In genomic region chr10:32877915-32878314, GRCh38 we compare ENCODE assay signal across 17 cellular contexts.
A peak's percentile ranks its signal among the peaks of the same experiment; 100 is the strongest.
DNase-seq lines count a peak whose midpoint lies in the region; ATAC-seq and TF ChIP-seq lines count a peak whose summit lies in the region.
"Had no signal": no experiment of that assay in that cellular context is flagged by ENCODE, and none has a peak within 500 bp of the region (broad histone marks: within the 10 kb centered on the region; RNA-seq: fewer than 3 reads in every experiment).

No MANE protein-coding gene starts in this region.

- no peaks in the 10 kb centered on the region for H4K20me1 ChIP-seq in HCT116 (ENCODE audit: insufficient read depth)
- H4K20me1 ChIP-seq in PC-3 (ENCODE audit: low read length) = no peaks in the 10 kb centered on the region
- H4K20me1 ChIP-seq: BLaER1 treated with 17β-estradiol and CSF1 and Interleukin-3, amounts not matched to agents 10 nM and 100 nM had no signal

- H3K36me3 ChIP-seq in HCT116 (ENCODE audit: control insufficient read depth in 1 of 2, insufficient read depth in 2 of 2, low read length in 2 of 2) = no peaks in the 10 kb centered on the region
- H3K36me3 ChIP-seq in PC-3 (ENCODE audit: low read depth, low read length) = no peaks in the 10 kb centered on the region
- H3K36me3 ChIP-seq: BLaER1 treated with 17β-estradiol and CSF1 and Interleukin-3, amounts not matched to agents 10 nM and 100 nM had no signal

- H3K27me3 ChIP-seq in HCT116 (ENCODE audit: insufficient read depth, low read length) = no peaks in the 10 kb centered on the region
- no peaks in the 10 kb centered on the region for H3K27me3 ChIP-seq in PC-3 (ENCODE audit: low read length)
- H3K27me3 ChIP-seq: BLaER1 treated with 17β-estradiol and CSF1 and Interleukin-3, amounts not matched to agents 10 nM and 100 nM had no signal

- no peaks in the 10 kb centered on the region for H3K27me3 Mint-ChIP-seq in activated naive CD8-positive, alpha-beta T cell treated with anti-CD3 and anti-CD28 coated beads, Interleukin-2, amount 50 U/mL, for 24 hours
- H3K27me3 Mint-ChIP-seq in activated naive CD8-positive, alpha-beta T cell treated with anti-CD3 and anti-CD28 coated beads for 36 hours = no peaks in the 10 kb centered on the region

- H3K9me2 ChIP-seq in HCT116 (ENCODE audit: insufficient read depth) (peaks cover 2% of the 10 kb centered on the region; the same call in 1 of the 2 replicates), PC-3 (replicated peaks; ENCODE audit: low read length) (no peaks in the 10 kb centered on the region)

- H3K9me3 ChIP-seq in HCT116 (ENCODE audit: control insufficient read depth in 1 of 2, insufficient read depth in 1 of 2, low read depth in 1 of 2, low read length in 2 of 2) (no peaks in the 10 kb centered on the region), PC-3 (ENCODE audit: low read length) (no peaks in the 10 kb centered on the region)
- H3K9me3 ChIP-seq: BLaER1 treated with 17β-estradiol and CSF1 and Interleukin-3, amounts not matched to agents 10 nM and 100 nM had no signal

- no TSS peak for BruUV-seq in HCT116 (replicated peaks; lab: Mats Ljungman, UMichigan)
- BruUV-seq in PC-3 (replicated peaks; lab: Mats Ljungman, UMichigan) = no TSS peak

- RAD21 ChIA-PET in HCT116 (lab: Charles Lee; ENCODE audit: low non-redundant PET in 1 of 2, low total read pairs in 2 of 2, uncharacterized antibody in 2 of 2, unreplicated experiment in 2 of 2) = no interaction called here

- intact Hi-C loops in HCT116 (cut with micrococcal nuclease) (no loop called here), PC-3 (cut with micrococcal nuclease) (no loop called here)

- TF ChIP-seq POLR2A in HCT116 (IDR thresholded peaks at IDR 0.05; ENCODE audit: borderline replicate concordance, extremely low read depth, insufficient read depth, insufficient read length) = no peak

- H3F3A ChIP-seq in PC-3 (ENCODE audit: low read length, unreplicated experiment) = no peaks in the 10 kb centered on the region

- H3K9me3 Mint-ChIP-seq in activated naive CD8-positive, alpha-beta T cell treated with anti-CD3 and anti-CD28 coated beads, Interleukin-2, amount 50 U/mL, for 24 hours = peaks cover 6% of the 10 kb centered on the region
- H3K9me3 Mint-ChIP-seq in activated naive CD8-positive, alpha-beta T cell treated with anti-CD3 and anti-CD28 coated beads for 36 hours = peaks cover 6% of the 10 kb centered on the region
- H3K9me3 Mint-ChIP-seq: GM23338 had no signal

- no peak overlapping the region for H3K27ac ChIP-seq in HCT116 (ENCODE audit: low read depth, low read length)
- H3K27ac ChIP-seq in PC-3 (ENCODE audit: low read length) = no peak overlapping the region
- H3K27ac ChIP-seq: 22Rv1; BLaER1 treated with 17β-estradiol and CSF1 and Interleukin-3, amounts not matched to agents 10 nM and 100 nM; KMS-11 had no signal

- H3K4me3 Mint-ChIP-seq in activated naive CD8-positive, alpha-beta T cell treated with anti-CD3 and anti-CD28 coated beads, Interleukin-2, amount 50 U/mL, for 24 hours = no peak overlapping the region
- H3K4me3 Mint-ChIP-seq in activated naive CD8-positive, alpha-beta T cell treated with anti-CD3 and anti-CD28 coated beads for 36 hours = no peak overlapping the region
- H3K4me3 Mint-ChIP-seq: CD8-positive, alpha-beta T cell; GM23338 had no signal

- peaks cover 5% of the 10 kb centered on the region for H3K4me1 Mint-ChIP-seq in activated naive CD8-positive, alpha-beta T cell treated with anti-CD3 and anti-CD28 coated beads, Interleukin-2, amount 50 U/mL, for 24 hours
- peaks cover 9% of the 10 kb centered on the region for H3K4me1 Mint-ChIP-seq in activated naive CD8-positive, alpha-beta T cell treated with anti-CD3 and anti-CD28 coated beads for 36 hours

- H3K4me1 ChIP-seq in HCT116 (ENCODE audit: control insufficient read depth in 1 of 2, insufficient read depth in 2 of 2, low read length in 2 of 2) (no peaks in the 10 kb centered on the region; a peak in 2 of 4 replicates), PC-3 (ENCODE audit: insufficient read depth, low read length) (0 out of 2 replicates have a peak, but pooled peaks cover 4% of the 10 kb centered on the region)
- H3K4me1 ChIP-seq: BLaER1 treated with 17β-estradiol and CSF1 and Interleukin-3, amounts not matched to agents 10 nM and 100 nM had no signal

- H2AFZ ChIP-seq in HCT116 (ENCODE audit: low read depth, low read length, poor library complexity, severe bottlenecking) = no peak overlapping the region
- no peak overlapping the region for H2AFZ ChIP-seq in PC-3 (ENCODE audit: low read length)
- H2AFZ ChIP-seq: GM23338 had no signal

- TF ChIP-seq RAD21 in HCT116 (IDR thresholded peaks at IDR 0.05; ENCODE audit: low read depth) = no peak

- DNase-seq in activated naive CD8-positive, alpha-beta T cell treated with anti-CD3 and anti-CD28 coated beads, Interleukin-2, amount 50 U/mL, for 24 hours = no peak
- no peak for DNase-seq in activated naive CD8-positive, alpha-beta T cell treated with anti-CD3 and anti-CD28 coated beads for 36 hours
- DNase-seq in HCT116 (ENCODE audit: low read depth, low spot score) (no peak), PC-3 (peak; percentile 38), GM10248 (ENCODE audit: extremely low spot score) (no peak)
- DNase-seq: CD8-positive, alpha-beta T cell; DMS 273 treated with DMSO at 0.1 percent for 48 hours; DMS53; DND-41; EL; H7 had no signal

- CTCF ChIA-PET in HCT116 (lab: Charles Lee) = no interaction called here
- CTCF ChIA-PET in PC-3 (lab: Charles Lee) = no interaction called here
- CTCF ChIA-PET in GM10248 (lab: Yijun Ruan, JAX) = no interaction called here

- H3K79me2 ChIP-seq in HCT116 (ENCODE audit: insufficient read depth, low read length) (no peaks in the 10 kb centered on the region), PC-3 (ENCODE audit: low read length) (no peaks in the 10 kb centered on the region)

- POLR2A ChIA-PET in HCT116 (lab: Charles Lee) = no interaction called here
- POLR2A ChIA-PET in PC-3 (lab: Charles Lee; ENCODE audit: unreplicated experiment) = no interaction called here
- POLR2A ChIA-PET in GM10248 (lab: Yijun Ruan, JAX) = no interaction called here

- H3K4me2 ChIP-seq in HCT116 (ENCODE audit: low read length) (no peak overlapping the region), PC-3 (ENCODE audit: low read length) (no peak overlapping the region)
- H3K4me2 ChIP-seq: BLaER1 treated with 17β-estradiol and CSF1 and Interleukin-3, amounts not matched to agents 10 nM and 100 nM; GM23338; KMS-11 had no signal

- TF ChIP-seq CTCF in HCT116 (IDR thresholded peaks at IDR 0.05 in 2 of 3, conservative IDR thresholded peaks at IDR 0.05 in 1 of 3; ENCODE audit: borderline replicate concordance in 1 of 3, insufficient read depth in 1 of 3, low read depth in 2 of 3, low read length in 2 of 3) (no peak), PC-3 (conservative IDR thresholded peaks at IDR 0.05; ENCODE audit: low read depth, low read length) (no peak), GM10248 (IDR thresholded peaks at IDR 0.05; ENCODE audit: control extremely low read depth, extremely low read depth, low read depth, missing control alignments) (no peak)

- no peak overlapping the region for H3K4me3 ChIP-seq in HCT116 (replicated peaks in 1 of 2; ENCODE audit: low read depth in 1 of 2, low read length in 2 of 2)
- H3K4me3 ChIP-seq in PC-3 (ENCODE audit: low read length) = no peak overlapping the region
- H3K4me3 ChIP-seq: BLaER1 treated with 17β-estradiol and CSF1 and Interleukin-3, amounts not matched to agents 10 nM and 100 nM; GM23338 had no signal

- no peaks in the 10 kb centered on the region for H3K36me3 Mint-ChIP-seq in activated naive CD8-positive, alpha-beta T cell treated with anti-CD3 and anti-CD28 coated beads, Interleukin-2, amount 50 U/mL, for 24 hours (ENCODE audit: low read depth)
- peaks cover 6% of the 10 kb centered on the region for H3K36me3 Mint-ChIP-seq in activated naive CD8-positive, alpha-beta T cell treated with anti-CD3 and anti-CD28 coated beads for 36 hours
- H3K36me3 Mint-ChIP-seq: CD8-positive, alpha-beta T cell had no signal

- H3K27ac Mint-ChIP-seq in activated naive CD8-positive, alpha-beta T cell treated with anti-CD3 and anti-CD28 coated beads, Interleukin-2, amount 50 U/mL, for 24 hours = no peak overlapping the region
- no peak overlapping the region for H3K27ac Mint-ChIP-seq in activated naive CD8-positive, alpha-beta T cell treated with anti-CD3 and anti-CD28 coated beads for 36 hours
- H3K27ac Mint-ChIP-seq: CD8-positive, alpha-beta T cell; GM23338 had no signal

- H3K9ac ChIP-seq in HCT116 (ENCODE audit: low read length) (no peak overlapping the region), PC-3 (ENCODE audit: low read length) (no peak overlapping the region)
- H3K9ac ChIP-seq: BLaER1 treated with 17β-estradiol and CSF1 and Interleukin-3, amounts not matched to agents 10 nM and 100 nM; KMS-11 had no signal

- peak; percentile 57 for ATAC-seq in activated naive CD8-positive, alpha-beta T cell treated with anti-CD3 and anti-CD28 coated beads, Interleukin-2, amount 50 U/mL, for 24 hours
- ATAC-seq in HCT116 (no peak), PC-3 (peak; percentile 67), GM19023 (IDR thresholded peaks at IDR 0.05; ENCODE audit: unreplicated experiment) (no peak), GM18909 (IDR thresholded peaks at IDR 0.05; ENCODE audit: poor library complexity, unreplicated experiment) (no peak)
- ATAC-seq: CD8-positive, alpha-beta T cell; GM23338 had no signal

TF ChIP-seq in HCT116, 20 proteins besides CTCF, POLR2A, EP300 and RAD21:
- TF ChIP-seq FOSL1 (IDR thresholded peaks at IDR 0.05; ENCODE audit: low read depth) (0 out of 2 replicates have a peak, but pooled peaks have one; percentile 16), TCF7L2 (IDR thresholded peaks at IDR 0.05; ENCODE audit: borderline replicate concordance, extremely low read depth, insufficient read depth, insufficient read length) (no peak)

Comparison
In these comparisons a context has a peak if more than half of its experiments do, and no peak if none do; other contexts are left out.
1. ATAC-seq: peak in activated naive CD8-positive, alpha-beta T cell treated with anti-CD3 and anti-CD28 coated beads, Interleukin-2, amount 50 U/mL, for 24 hours (single experiment) and PC-3 (single experiment); none in HCT116 (single experiment), GM19023 (single experiment) and GM18909 (single experiment).